11 cellular contexts compared by ENCODE assay signal in genomic region chr1:156060937-156061636, GRCh38. TPM values are rescaled to one million over a fixed set of nuclear protein-coding genes. Genes with fewer than 3 reads are reported as not detected.
DNase-seq lines count a peak whose midpoint lies in the region; ATAC-seq and TF ChIP-seq lines count a peak whose summit lies in the region.
"Had no signal": no experiment of that assay in that cellular context is flagged by ENCODE, and none has a peak within 500 bp of the region (broad histone marks: within the 10 kb centered on the region; RNA-seq: fewer than 3 reads in every experiment).

TSS of gene RAB25 (plus strand) at chr1:156061160. CDS start at chr1:156061401, 241 bp downstream.

- no peak for TF ChIP-seq CTCF in RWPE1 (conservative IDR thresholded peaks at IDR 0.05; ENCODE audit: low read depth)
- TF ChIP-seq CTCF in stomach (IDR thresholded peaks at IDR 0.05): peak in 1 of 7 experiments; percentile 8

- peaks cover 13% of the 10 kb centered on the region for H3K36me3 ChIP-seq in iPS-20b (ENCODE audit: insufficient read depth, low read depth, low read length)
- peaks cover 7 to 19% (median 17%) of the 10 kb centered on the region in 4 donors for H3K36me3 ChIP-seq in stomach
- H3K36me3 ChIP-seq: brain microvascular endothelial cell, right atrium auricular region had no signal

- H3K27ac ChIP-seq in RWPE1 (no peak within 1 kb of the TSS), iPS-20b (ENCODE audit: low read length) (peak within 1 kb of the TSS; percentile 43), stomach (peak within 1 kb of the TSS; percentile 71 to 86 (median 81))
- H3K27ac ChIP-seq: brain microvascular endothelial cell, right atrium auricular region had no signal

- H3K9ac ChIP-seq in iPS-20b (ENCODE audit: low read depth, low read length): peak within 1 kb of the TSS; percentile 78

- H3K27me3 ChIP-seq in iPS-20b (ENCODE audit: insufficient read depth, low read length) (no peaks in the 10 kb centered on the region), stomach (no peaks in the 10 kb centered on the region)
- H3K27me3 ChIP-seq: brain microvascular endothelial cell, right atrium auricular region had no signal

- H3K9me3 ChIP-seq in iPS-20b (ENCODE audit: insufficient read depth, low read depth, low read length) (no peaks in the 10 kb centered on the region), stomach (no peaks in the 10 kb centered on the region)
- H3K9me3 ChIP-seq: right atrium auricular region had no signal

- TF ChIP-seq EP300 in stomach (IDR thresholded peaks at IDR 0.05): no peak

- DNase-seq in NCI-H1436 (lab: John Stamatoyannopoulos, UW): peak; percentile 71
- DNase-seq in NCI-H1436 treated with DMSO at 0.1 percent for 48 hours (lab: John Stamatoyannopoulos, UW): no peak
- peak; percentile 96 for DNase-seq in RWPE1 (ENCODE audit: low spot score)
- peak; percentile 88 for DNase-seq in stomach
- DNase-seq in hepatic stellate cell (ENCODE audit: low spot score): no peak
- no peak for DNase-seq in cerebellar nuclear complex (lab: John Stamatoyannopoulos, UW)
- DNase-seq: 8988T, brain microvascular endothelial cell had no signal

- ATAC-seq in GM21529 (IDR thresholded peaks at IDR 0.05; ENCODE audit: unreplicated experiment): no peak

- peak in 2 of 4 donors; percentile 39 to 64 for TF ChIP-seq POLR2A in stomach (IDR thresholded peaks at IDR 0.05)

- H3K4me1 ChIP-seq in iPS-20b (ENCODE audit: insufficient read depth, low read length) (peaks cover 7% of the 10 kb centered on the region; the same call in 1 of the 2 replicates), stomach (peaks cover 4 to 29% (median 11%) of the 10 kb centered on the region in 4 donors)

- POLR2A ChIA-PET in RWPE1 (lab: Yijun Ruan, JAX; ENCODE audit: low non-redundant PET): no interaction called here

- intact Hi-C loops in stomach (cut with DNase I; ENCODE audit: low total_unique reads): no loop called here

- peak within 1 kb of the TSS; percentile 65 for H3K4me3 ChIP-seq in iPS-20b (ENCODE audit: low read length)
- peak within 1 kb of the TSS; percentile 36 to 54 (median 44) for H3K4me3 ChIP-seq in stomach
- H3K4me3 ChIP-seq: right atrium auricular region had no signal

- 19 to 44% (median 29%) methylated on average over 11 of the region's 11 CpGs for WGBS in stomach, 5 donors

- CTCF ChIA-PET in RWPE1 (lab: Yijun Ruan, JAX): interaction anchor here (0.5 to 0.6 kb wide), 2 partner anchors 53 to 128 kb away, joined by 3 read pairs; no protein-coding TSS in a partner anchor

RNA-seq across cellular contexts. Expression of gene RAB25, which starts in this region (rescaled TPM):
- total RNA-seq in stomach: 100 to 1,000 TPM in 3 of 5 donors, 10 to 100 TPM in 2; 36.7 to 249 (median 216) TPM
- 100 to 1,000 TPM; 126 to 267 (median 168) TPM for polyA plus RNA-seq in stomach

Comparison
In these comparisons a context has a peak if more than half of its experiments do, and no peak if none do; other contexts are left out.
1. DNase-seq: peak in NCI-H1436 (single experiment), RWPE1 (single experiment) and stomach (single experiment); none in NCI-H1436 treated with DMSO at 0.1 percent for 48 hours (single experiment), hepatic stellate cell (single experiment) and cerebellar nuclear complex (0 of 2).